Comparison of ENCODE assay signal across 21 cellular contexts in genomic region chr10:102392306-102392705, GRCh38. TPM values are rescaled to one million over a fixed set of nuclear protein-coding genes. Genes with fewer than 3 reads are reported as not detected.
DNase-seq lines count a peak whose midpoint lies in the region; ATAC-seq, FAIRE-seq and TF ChIP-seq lines count a peak whose summit lies in the region.
"Had no signal": no experiment of that assay in that cellular context is flagged by ENCODE, and none has a peak within 500 bp of the region (broad histone marks: within the 10 kb centered on the region; RNA-seq: fewer than 3 reads in every experiment).

No MANE protein-coding gene starts in this region.

- BruUV-seq in HepG2 (replicated peaks; lab: Mats Ljungman, UMichigan): no TSS peak

- no peak overlapping the region for H4K12ac ChIP-seq in trophoblast cell (ENCODE audit: low read depth, low read length)

- WGBS in trophoblast cell (ENCODE audit: extremely low coverage, insufficient coverage, insufficient read length): no CpG with 5 or more reads among the region's 5 CpGs
- 32% methylated on average over 5 of the region's 5 CpGs for WGBS in HepG2 (ENCODE audit: low lambda C conversion rate)

- CTCF ChIA-PET in CD8-positive, alpha-beta memory T cell (lab: Charles Lee): interaction anchor here (2.0 to 3.5 kb wide), 3 partner anchors 11 to 162 kb away, joined by 6 to 21 read pairs (median 7); no protein-coding TSS in a partner anchor
- CTCF ChIA-PET in HepG2 (lab: Yijun Ruan, JAX; ENCODE audit: low intra/inter-chr PET ratio, low total read pairs): no interaction called here

- H3K27me3 Mint-ChIP-seq in activated T-cell treated with anti-CD3 and anti-CD28 coated beads, Interleukin-2, amount 50 U/mL, for 72 hours (ENCODE audit: low read depth): no peaks in the 10 kb centered on the region
- H3K27me3 Mint-ChIP-seq in CD8-positive, alpha-beta memory T cell: peaks cover 0 to 8% of the 10 kb centered on the region in 2 donors

- H3K4me3 Mint-ChIP-seq in activated T-cell treated with anti-CD3 and anti-CD28 coated beads, Interleukin-2, amount 50 U/mL, for 72 hours: peak overlapping the region in 1 of 2 donors; percentile 79
- H3K4me3 Mint-ChIP-seq in CD8-positive, alpha-beta memory T cell: peak overlapping the region in 2 of 7 donors; percentile 51 to 97

- no peaks in the 10 kb centered on the region for H3K9me3 Mint-ChIP-seq in activated T-cell treated with anti-CD3 and anti-CD28 coated beads, Interleukin-2, amount 50 U/mL, for 72 hours
- no peaks in the 10 kb centered on the region for H3K9me3 Mint-ChIP-seq in CD8-positive, alpha-beta memory T cell
- H3K9me3 Mint-ChIP-seq: CD14-positive monocyte had no signal

- H4K8ac ChIP-seq in trophoblast cell (ENCODE audit: low read depth, low read length): no peak overlapping the region

- no peak overlapping the region for H3K23ac ChIP-seq in trophoblast cell (ENCODE audit: low read length)

- H3K9ac ChIP-seq in iPS-15b (ENCODE audit: low read depth, low read length) (no peak overlapping the region), trophoblast cell (ENCODE audit: low read length) (no peak overlapping the region), HepG2 (ENCODE audit: insufficient read depth, low read depth, low read length) (no peak overlapping the region)

- H3K18ac ChIP-seq in trophoblast cell (ENCODE audit: low read length): no peak overlapping the region

- no peak overlapping the region for H3K14ac ChIP-seq in trophoblast cell (ENCODE audit: low read length)

- FAIRE-seq in HepG2 (lab: Jason Lieb, UNC): no peak

- no peak overlapping the region for H2AFZ ChIP-seq in trophoblast cell (ENCODE audit: insufficient read depth, low read length, poor library complexity)
- H2AFZ ChIP-seq in HepG2 (ENCODE audit: low read length): no peak overlapping the region

- intact Hi-C loops in HepG2 (cut with micrococcal nuclease; ENCODE audit: unreplicated experiment): no loop called here

- no peak overlapping the region for H2AK5ac ChIP-seq in trophoblast cell (ENCODE audit: low read length)

- DNase-seq in activated T-cell treated with anti-CD3 and anti-CD28 coated beads, Interleukin-2, amount 50 U/mL, for 72 hours: no peak
- no peak for DNase-seq in activated T-cell treated with anti-CD3 and anti-CD28 coated beads, Interleukin-2, amount 50 U/mL, for 1 hour
- no peak for DNase-seq in CD8-positive, alpha-beta memory T cell
- DNase-seq in trophoblast cell: peak; percentile 61 to 73
- DNase-seq in HepG2 (ENCODE audit: low spot score): no peak
- DNase-seq in superior temporal gyrus (ENCODE audit: extremely low spot score): no peak
- DNase-seq: DMS79; GOT3; KG1; NCI-H1048; NCI-H1436 treated with DMSO at 0.1 percent for 48 hours; NCI-H2029 treated with DMSO at 0.1 percent for 48 hours; NCI-H2171 treated with DMSO at 0.1 percent for 48 hours; NCI-H446 treated with DMSO at 0.1 percent for 48 hours; NK-92 treated with Interleukin-12 subunit alpha and Interleukin-12 subunit beta, amount 100 ng/mL, for 24 hours; SHP77 treated with DMSO at 0.1 percent for 48 hours had no signal

- no peak for TF ChIP-seq POLR2A in HepG2 (IDR thresholded peaks at IDR 0.05; ENCODE audit: insufficient read depth in 1 of 2, low read depth in 2 of 2, low read length in 2 of 2)

- H3K27ac Mint-ChIP-seq in activated T-cell treated with anti-CD3 and anti-CD28 coated beads, Interleukin-2, amount 50 U/mL, for 72 hours: peak overlapping the region; percentile 68
- peak overlapping the region in 5 of 8 donors; percentile 86 to 100 (median 100) for H3K27ac Mint-ChIP-seq in CD8-positive, alpha-beta memory T cell

- no peak for ATAC-seq in activated T-cell treated with anti-CD3 and anti-CD28 coated beads, Interleukin-2, amount 50 U/mL, for 72 hours (replicated peaks in 1 of 2)
- ATAC-seq in GM18909 (IDR thresholded peaks at IDR 0.05; ENCODE audit: poor library complexity, unreplicated experiment) (no peak), HepG2 (no peak)

- H4K20me1 ChIP-seq in HepG2 (ENCODE audit: insufficient read depth, low read length): no peaks in the 10 kb centered on the region

- no peaks in the 10 kb centered on the region for H3K27me3 ChIP-seq in CD8-positive, alpha-beta memory T cell (ENCODE audit: insufficient read depth, low read length, poor library complexity, severe bottlenecking)
- H3K27me3 ChIP-seq in iPS-15b (ENCODE audit: control insufficient read depth, insufficient read depth, low read length): peaks cover 11% of the 10 kb centered on the region
- H3K27me3 ChIP-seq in trophoblast cell (ENCODE audit: insufficient read depth, low read length): no peaks in the 10 kb centered on the region
- H3K27me3 ChIP-seq in HepG2 (ENCODE audit: control insufficient read depth in 1 of 2, insufficient read depth in 2 of 2, low read length in 2 of 2): peaks cover 0 to 11% of the 10 kb centered on the region in 2 experiments; a peak in 2 of 5 replicates

- H3K4ac ChIP-seq in trophoblast cell (ENCODE audit: low read depth, low read length): no peak overlapping the region

- TF ChIP-seq RAD21 in HepG2 (CRISPR knock-in tag; IDR thresholded peaks at IDR 0.05): no peak

- POLR2A ChIA-PET in CD8-positive, alpha-beta memory T cell (lab: Charles Lee): interaction anchor here (4.0 kb wide), 1 partner anchor 58 kb away, joined by 24 read pairs; the partner anchor contains the start of gene C10orf95
- POLR2A ChIA-PET in HepG2 (lab: Yijun Ruan, JAX): no interaction called here

- H3K79me2 ChIP-seq in trophoblast cell (ENCODE audit: control insufficient read depth, insufficient read depth, low read length, poor library complexity): peaks cover 4% of the 10 kb centered on the region
- H3K79me2 ChIP-seq in HepG2 (ENCODE audit: insufficient read depth, low read length): peaks cover 3% of the 10 kb centered on the region

- H3K4me3 ChIP-seq in CD8-positive, alpha-beta memory T cell (ENCODE audit: low read length): no peak overlapping the region
- H3K4me3 ChIP-seq in iPS-15b (ENCODE audit: low read depth, low read length): peak overlapping the region; percentile 5
- H3K4me3 ChIP-seq in trophoblast cell (ENCODE audit: low read depth, low read length): no peak overlapping the region
- H3K4me3 ChIP-seq in HepG2 (replicated peaks in 1 of 3; ENCODE audit: insufficient read depth in 1 of 3, low read depth in 2 of 3, low read length in 3 of 3): no peak overlapping the region

- H2BK12ac ChIP-seq in trophoblast cell (ENCODE audit: low read length): no peak overlapping the region

- H2BK5ac ChIP-seq in trophoblast cell (ENCODE audit: low read depth, low read length, poor library complexity): no peak overlapping the region

- H3K36me3 Mint-ChIP-seq in activated T-cell treated with anti-CD3 and anti-CD28 coated beads, Interleukin-2, amount 50 U/mL, for 72 hours (ENCODE audit: insufficient read depth in 2 of 2): peaks cover 7 to 22% of the 10 kb centered on the region in 2 donors
- H3K36me3 Mint-ChIP-seq in CD8-positive, alpha-beta memory T cell: peaks cover 0 to 24% (median 1%) of the 10 kb centered on the region in 3 donors

- H3K79me1 ChIP-seq in trophoblast cell (ENCODE audit: low read length): peaks cover 8% of the 10 kb centered on the region

- H4K91ac ChIP-seq in trophoblast cell (ENCODE audit: low read depth, low read length): no peak overlapping the region

- in situ Hi-C loops in HepG2 (cut with HindIII; ENCODE audit: extremely low pct_ligation_motif_present, low pct_unique_long_range_greater_than_20kb): no loop called here

- H3K4me2 ChIP-seq in trophoblast cell (ENCODE audit: low read length): no peak overlapping the region
- H3K4me2 ChIP-seq in HepG2 (ENCODE audit: low read depth, low read length): no peak overlapping the region

- no peak overlapping the region for H2BK120ac ChIP-seq in trophoblast cell (ENCODE audit: insufficient read depth, low read length, poor library complexity)

- H3K4me1 ChIP-seq in CD8-positive, alpha-beta memory T cell (ENCODE audit: insufficient read depth, low read length): peaks cover 18% of the 10 kb centered on the region
- peaks cover 18% of the 10 kb centered on the region for H3K4me1 ChIP-seq in iPS-15b (ENCODE audit: control insufficient read depth, insufficient read depth, low read length)
- peaks cover 13 to 14% of the 10 kb centered on the region in 2 experiments for H3K4me1 ChIP-seq in trophoblast cell (ENCODE audit: control insufficient read depth in 1 of 2, insufficient read depth in 2 of 2, low read length in 2 of 2)
- peaks cover 39% of the 10 kb centered on the region for H3K4me1 ChIP-seq in HepG2 (ENCODE audit: insufficient read depth, low read length)

- H3K36me3 ChIP-seq in CD8-positive, alpha-beta memory T cell (ENCODE audit: insufficient read depth, low read length): no peaks in the 10 kb centered on the region
- H3K36me3 ChIP-seq in iPS-15b (ENCODE audit: control insufficient read depth, insufficient read depth, low read length): peaks cover 10% of the 10 kb centered on the region
- H3K36me3 ChIP-seq in trophoblast cell (ENCODE audit: control insufficient read depth in 1 of 2, insufficient read depth in 2 of 2, low read length in 2 of 2): peaks cover under 1 to 6% of the 10 kb centered on the region in 2 experiments
- no peaks in the 10 kb centered on the region for H3K36me3 ChIP-seq in HepG2 (replicated peaks in 1 of 2; ENCODE audit: control insufficient read depth in 1 of 2, insufficient read depth in 2 of 2, low read length in 2 of 2)

- H3K9me3 ChIP-seq in CD8-positive, alpha-beta memory T cell (ENCODE audit: low read length): no peaks in the 10 kb centered on the region
- H3K9me3 ChIP-seq in iPS-15b (ENCODE audit: control insufficient read depth, insufficient read depth, low read length) (no peaks in the 10 kb centered on the region), trophoblast cell (ENCODE audit: insufficient read depth, low read depth, low read length) (no peaks in the 10 kb centered on the region), HepG2 (ENCODE audit: low read length) (no peaks in the 10 kb centered on the region)

- H3K4me1 Mint-ChIP-seq in activated T-cell treated with anti-CD3 and anti-CD28 coated beads, Interleukin-2, amount 50 U/mL, for 72 hours (ENCODE audit: low read depth): peaks cover 27% of the 10 kb centered on the region
- peaks cover 20 to 27% (median 23%) of the 10 kb centered on the region in 3 donors for H3K4me1 Mint-ChIP-seq in CD8-positive, alpha-beta memory T cell

- TF ChIP-seq EP300 in HepG2 (IDR thresholded peaks at IDR 0.05; ENCODE audit: low read depth in 2 of 2, low read length in 2 of 2) (no peak), HepG2 (CRISPR knock-in tag; IDR thresholded peaks at IDR 0.05; ENCODE audit: borderline replicate concordance) (no peak)

- TF ChIP-seq CTCF in HepG2 (CRISPR knock-in tag; IDR thresholded peaks at IDR 0.05): no peak

- H3K27ac ChIP-seq in CD8-positive, alpha-beta memory T cell (ENCODE audit: low read depth, low read length): no peak overlapping the region
- no peak overlapping the region for H3K27ac ChIP-seq in trophoblast cell (ENCODE audit: low read depth, low read length)
- H3K27ac ChIP-seq in HepG2 (ENCODE audit: extremely low read length, insufficient read depth, low read length): no peak overlapping the region

RNA-seq across cellular contexts. Expression of gene NFKB2, which starts 3.2 kb away (rescaled TPM):
- 100 to 1,000 TPM; 472 to 564 TPM for total RNA-seq in activated T-cell treated with anti-CD3 and anti-CD28 coated beads, Interleukin-2, amount 50 U/mL, for 72 hours
- total RNA-seq in CD8-positive, alpha-beta memory T cell: 100 to 1,000 TPM; 323 to 324 TPM
- 14.0 TPM for polyA plus RNA-seq in CD8-positive, alpha-beta memory T cell
- polyA plus RNA-seq in trophoblast cell (2013): 30.6 and 31.3 TPM in 2 replicates
- 7.7 and 8.2 TPM in 2 replicates for total RNA-seq in HepG2 (2016; rRNA removed; fragmentation: Illumina TruSeq; extraction: Trizol)
- total RNA-seq in HepG2 (2016; cell fraction: cytosol; rRNA removed; fragmentation: Illumina TruSeq; extraction: Trizol; ENCODE audit: low read depth): 2.2 and 3.1 TPM in 2 replicates
- 6.6 and 8.7 TPM in 2 replicates for total RNA-seq in HepG2 (2016; cell fraction: insoluble cytoplasmic fraction; rRNA removed; fragmentation: Illumina TruSeq; extraction: Trizol)
- 4.0 and 5.5 TPM in 2 replicates for total RNA-seq in HepG2 (2016; cell fraction: membrane; rRNA removed; fragmentation: Illumina TruSeq; extraction: Trizol)
- 7.7 and 7.8 TPM in 2 replicates for total RNA-seq in HepG2 (2016; cell fraction: nucleus; rRNA removed; fragmentation: Illumina TruSeq; extraction: Trizol)
- 12.5 and 15.5 TPM in 2 replicates for polyA plus RNA-seq in HepG2 (2011; rRNA removed)
- polyA plus RNA-seq in HepG2 (2011; cell fraction: cytosol; rRNA removed): 8.4 and 11.7 TPM in 2 replicates
- polyA plus RNA-seq in HepG2 (2011; cell fraction: nucleus; rRNA removed): 56.1 and 62.0 TPM in 2 replicates
- polyA plus RNA-seq in HepG2 (2012): 8.9 and 9.6 TPM in 2 replicates
- polyA plus RNA-seq in HepG2 (2016; cell fraction: cytosol; fragmentation: Illumina TruSeq; extraction: Trizol; ENCODE audit: low read depth): 1.4 and 1.6 TPM in 2 replicates
- polyA plus RNA-seq in HepG2 (2016; cell fraction: insoluble cytoplasmic fraction; fragmentation: Illumina TruSeq; extraction: Trizol; ENCODE audit: low read depth): 6.6 and 9.1 TPM in 2 replicates
- polyA plus RNA-seq in HepG2 (2016; cell fraction: membrane; fragmentation: Illumina TruSeq; extraction: Trizol; ENCODE audit: low read depth): 2.4 and 2.8 TPM in 2 replicates
- polyA plus RNA-seq in HepG2 (2016; cell fraction: nucleus; fragmentation: Illumina TruSeq; extraction: Trizol; ENCODE audit: insufficient read depth, low read depth): 20.9 and 25.8 TPM in 2 replicates
- polyA minus RNA-seq in HepG2 (2011; rRNA and poly(A)+ RNA removed; ENCODE audit: low replicate concordance): 14.9 and 16.9 TPM in 2 replicates
- 10.5 and 12.6 TPM in 2 replicates for polyA minus RNA-seq in HepG2 (2011; cell fraction: cytosol; rRNA and poly(A)+ RNA removed)
- 9.5 and 12.2 TPM in 2 replicates for polyA minus RNA-seq in HepG2 (2011; cell fraction: nucleus; rRNA and poly(A)+ RNA removed)

RNA-seq across cellular contexts. Expression of gene PSD, which starts 26.3 kb away (rescaled TPM):
- 10 to 100 TPM in 1 of 2 donors, 1 to 10 TPM in 1; 8.6 to 11.7 TPM for total RNA-seq in activated T-cell treated with anti-CD3 and anti-CD28 coated beads, Interleukin-2, amount 50 U/mL, for 72 hours
- 1 to 10 TPM; 2.5 to 3.2 TPM for total RNA-seq in CD8-positive, alpha-beta memory T cell
- 1.9 TPM for polyA plus RNA-seq in CD8-positive, alpha-beta memory T cell
- 0.78 and 0.92 TPM in 2 replicates for polyA plus RNA-seq in trophoblast cell (2013)
- total RNA-seq in HepG2 (2016; rRNA removed; fragmentation: Illumina TruSeq; extraction: Trizol): 0.11 and 0.35 TPM in 2 replicates
- total RNA-seq in HepG2 (2016; cell fraction: cytosol; rRNA removed; fragmentation: Illumina TruSeq; extraction: Trizol; ENCODE audit: low read depth): 0.18 TPM in 1 of 2 replicates, not detected in the other
- 0.21 and 0.65 TPM in 2 replicates for total RNA-seq in HepG2 (2016; cell fraction: insoluble cytoplasmic fraction; rRNA removed; fragmentation: Illumina TruSeq; extraction: Trizol)
- total RNA-seq in HepG2 (2016; cell fraction: membrane; rRNA removed; fragmentation: Illumina TruSeq; extraction: Trizol): 0.34 and 0.62 TPM in 2 replicates
- total RNA-seq in HepG2 (2016; cell fraction: nucleus; rRNA removed; fragmentation: Illumina TruSeq; extraction: Trizol): 0.34 and 0.75 TPM in 2 replicates
- 0.58 and 0.59 TPM in 2 replicates for polyA plus RNA-seq in HepG2 (2011; rRNA removed)
- 0.10 and 0.36 TPM in 2 replicates for polyA plus RNA-seq in HepG2 (2011; cell fraction: cytosol; rRNA removed)
- 3.4 and 4.7 TPM in 2 replicates for polyA plus RNA-seq in HepG2 (2011; cell fraction: nucleus; rRNA removed)
- polyA plus RNA-seq in HepG2 (2012): 1.1 and 1.5 TPM in 2 replicates
- polyA plus RNA-seq in HepG2 (2016; cell fraction: cytosol; fragmentation: Illumina TruSeq; extraction: Trizol; ENCODE audit: low read depth): 0.15 and 0.31 TPM in 2 replicates
- 0.29 and 0.33 TPM in 2 replicates for polyA plus RNA-seq in HepG2 (2016; cell fraction: insoluble cytoplasmic fraction; fragmentation: Illumina TruSeq; extraction: Trizol; ENCODE audit: low read depth)
- polyA plus RNA-seq in HepG2 (2016; cell fraction: membrane; fragmentation: Illumina TruSeq; extraction: Trizol; ENCODE audit: low read depth): 0.44 and 0.48 TPM in 2 replicates
- 0.94 and 0.97 TPM in 2 replicates for polyA plus RNA-seq in HepG2 (2016; cell fraction: nucleus; fragmentation: Illumina TruSeq; extraction: Trizol; ENCODE audit: insufficient read depth, low read depth)
- polyA minus RNA-seq in HepG2 (2011; rRNA and poly(A)+ RNA removed; ENCODE audit: low replicate concordance): 0.47 and 0.96 TPM in 2 replicates
- polyA minus RNA-seq in HepG2 (2011; cell fraction: cytosol; rRNA and poly(A)+ RNA removed): 0.44 TPM in 1 of 2 replicates, not detected in the other
- 0.87 and 1.2 TPM in 2 replicates for polyA minus RNA-seq in HepG2 (2011; cell fraction: nucleus; rRNA and poly(A)+ RNA removed)

RNA-seq across cellular contexts. Expression of gene FBXL15, which starts 28.3 kb away (rescaled TPM):
- 10 to 100 TPM; 15.3 TPM for total RNA-seq in activated T-cell treated with anti-CD3 and anti-CD28 coated beads, Interleukin-2, amount 50 U/mL, for 72 hours
- 10 to 100 TPM; 13.5 to 16.3 TPM for total RNA-seq in CD8-positive, alpha-beta memory T cell
- polyA plus RNA-seq in CD8-positive, alpha-beta memory T cell: 33.4 TPM
- 6.1 and 6.6 TPM in 2 replicates for polyA plus RNA-seq in trophoblast cell (2013)
- total RNA-seq in HepG2 (2016; rRNA removed; fragmentation: Illumina TruSeq; extraction: Trizol): 8.3 and 8.6 TPM in 2 replicates
- 3.2 and 3.3 TPM in 2 replicates for total RNA-seq in HepG2 (2016; cell fraction: cytosol; rRNA removed; fragmentation: Illumina TruSeq; extraction: Trizol; ENCODE audit: low read depth)
- total RNA-seq in HepG2 (2016; cell fraction: insoluble cytoplasmic fraction; rRNA removed; fragmentation: Illumina TruSeq; extraction: Trizol): 7.7 and 8.0 TPM in 2 replicates
- 5.6 and 6.1 TPM in 2 replicates for total RNA-seq in HepG2 (2016; cell fraction: membrane; rRNA removed; fragmentation: Illumina TruSeq; extraction: Trizol)
- 3.3 and 3.6 TPM in 2 replicates for total RNA-seq in HepG2 (2016; cell fraction: nucleus; rRNA removed; fragmentation: Illumina TruSeq; extraction: Trizol)
- 4.3 and 6.4 TPM in 2 replicates for polyA plus RNA-seq in HepG2 (2011; rRNA removed)
- 6.2 and 12.2 TPM in 2 replicates for polyA plus RNA-seq in HepG2 (2011; cell fraction: cytosol; rRNA removed)
- polyA plus RNA-seq in HepG2 (2011; cell fraction: nucleus; rRNA removed): 30.9 and 35.5 TPM in 2 replicates
- polyA plus RNA-seq in HepG2 (2012): 4.1 and 4.3 TPM in 2 replicates
- 2.7 and 3.5 TPM in 2 replicates for polyA plus RNA-seq in HepG2 (2016; cell fraction: cytosol; fragmentation: Illumina TruSeq; extraction: Trizol; ENCODE audit: low read depth)
- 6.9 and 8.6 TPM in 2 replicates for polyA plus RNA-seq in HepG2 (2016; cell fraction: insoluble cytoplasmic fraction; fragmentation: Illumina TruSeq; extraction: Trizol; ENCODE audit: low read depth)
- polyA plus RNA-seq in HepG2 (2016; cell fraction: membrane; fragmentation: Illumina TruSeq; extraction: Trizol; ENCODE audit: low read depth): 4.3 and 4.4 TPM in 2 replicates
- 9.7 TPM in 2 replicates for polyA plus RNA-seq in HepG2 (2016; cell fraction: nucleus; fragmentation: Illumina TruSeq; extraction: Trizol; ENCODE audit: insufficient read depth, low read depth)
- 3.8 and 4.9 TPM in 2 replicates for polyA minus RNA-seq in HepG2 (2011; rRNA and poly(A)+ RNA removed; ENCODE audit: low replicate concordance)
- polyA minus RNA-seq in HepG2 (2011; cell fraction: cytosol; rRNA and poly(A)+ RNA removed): 2.8 and 4.0 TPM in 2 replicates
- 3.0 and 3.4 TPM in 2 replicates for polyA minus RNA-seq in HepG2 (2011; cell fraction: nucleus; rRNA and poly(A)+ RNA removed)

RNA-seq across cellular contexts. Expression of gene CUEDC2, which starts 40.1 kb away (rescaled TPM):
- total RNA-seq in activated T-cell treated with anti-CD3 and anti-CD28 coated beads, Interleukin-2, amount 50 U/mL, for 72 hours: 10 to 100 TPM; 78.7 to 79.5 TPM
- total RNA-seq in CD8-positive, alpha-beta memory T cell: 10 to 100 TPM; 62.4 to 64.8 TPM
- 61.7 TPM for polyA plus RNA-seq in CD8-positive, alpha-beta memory T cell
- 45.8 and 49.8 TPM in 2 replicates for polyA plus RNA-seq in trophoblast cell (2013)
- total RNA-seq in HepG2 (2016; rRNA removed; fragmentation: Illumina TruSeq; extraction: Trizol): 13.0 and 13.1 TPM in 2 replicates
- 4.3 and 6.6 TPM in 2 replicates for total RNA-seq in HepG2 (2016; cell fraction: cytosol; rRNA removed; fragmentation: Illumina TruSeq; extraction: Trizol; ENCODE audit: low read depth)
- 11.4 and 14.7 TPM in 2 replicates for total RNA-seq in HepG2 (2016; cell fraction: insoluble cytoplasmic fraction; rRNA removed; fragmentation: Illumina TruSeq; extraction: Trizol)
- total RNA-seq in HepG2 (2016; cell fraction: membrane; rRNA removed; fragmentation: Illumina TruSeq; extraction: Trizol): 8.6 and 10.3 TPM in 2 replicates
- 7.0 and 9.7 TPM in 2 replicates for total RNA-seq in HepG2 (2016; cell fraction: nucleus; rRNA removed; fragmentation: Illumina TruSeq; extraction: Trizol)
- 18.4 and 19.3 TPM in 2 replicates for polyA plus RNA-seq in HepG2 (2011; rRNA removed)
- polyA plus RNA-seq in HepG2 (2011; cell fraction: cytosol; rRNA removed): 31.2 and 40.8 TPM in 2 replicates
- 47.1 and 47.2 TPM in 2 replicates for polyA plus RNA-seq in HepG2 (2011; cell fraction: nucleus; rRNA removed)
- polyA plus RNA-seq in HepG2 (2012): 17.2 and 18.2 TPM in 2 replicates
- polyA plus RNA-seq in HepG2 (2016; cell fraction: cytosol; fragmentation: Illumina TruSeq; extraction: Trizol; ENCODE audit: low read depth): 8.4 and 10.7 TPM in 2 replicates
- polyA plus RNA-seq in HepG2 (2016; cell fraction: insoluble cytoplasmic fraction; fragmentation: Illumina TruSeq; extraction: Trizol; ENCODE audit: low read depth): 13.0 and 17.2 TPM in 2 replicates
- polyA plus RNA-seq in HepG2 (2016; cell fraction: membrane; fragmentation: Illumina TruSeq; extraction: Trizol; ENCODE audit: low read depth): 10.6 and 12.1 TPM in 2 replicates
- 20.9 and 24.8 TPM in 2 replicates for polyA plus RNA-seq in HepG2 (2016; cell fraction: nucleus; fragmentation: Illumina TruSeq; extraction: Trizol; ENCODE audit: insufficient read depth, low read depth)
- 14.5 and 32.9 TPM in 2 replicates for polyA minus RNA-seq in HepG2 (2011; rRNA and poly(A)+ RNA removed; ENCODE audit: low replicate concordance)
- polyA minus RNA-seq in HepG2 (2011; cell fraction: cytosol; rRNA and poly(A)+ RNA removed): 6.2 and 7.1 TPM in 2 replicates
- polyA minus RNA-seq in HepG2 (2011; cell fraction: nucleus; rRNA and poly(A)+ RNA removed): 8.6 and 9.1 TPM in 2 replicates

RNA-seq across cellular contexts. Expression of gene C10orf95, which starts 59.0 kb away (rescaled TPM):
- under 1 TPM in 1 of 2 donors, not detected in 1; 0.21 TPM for total RNA-seq in activated T-cell treated with anti-CD3 and anti-CD28 coated beads, Interleukin-2, amount 50 U/mL, for 72 hours
- under 1 TPM; 0.57 to 0.62 TPM for total RNA-seq in CD8-positive, alpha-beta memory T cell
- 0.70 TPM for polyA plus RNA-seq in CD8-positive, alpha-beta memory T cell
- polyA plus RNA-seq in trophoblast cell (2013): 17.4 and 19.7 TPM in 2 replicates
- total RNA-seq in HepG2 (2016; rRNA removed; fragmentation: Illumina TruSeq; extraction: Trizol): 0.07 TPM in 1 of 2 replicates, not detected in the other
- total RNA-seq in HepG2 (2016; cell fraction: cytosol; rRNA removed; fragmentation: Illumina TruSeq; extraction: Trizol; ENCODE audit: low read depth): 0.40 TPM in 1 of 2 replicates, not detected in the other
- total RNA-seq in HepG2 (2016; cell fraction: insoluble cytoplasmic fraction; rRNA removed; fragmentation: Illumina TruSeq; extraction: Trizol): not detected in 2 replicates
- total RNA-seq in HepG2 (2016; cell fraction: membrane; rRNA removed; fragmentation: Illumina TruSeq; extraction: Trizol): 0.28 TPM in 1 of 2 replicates, not detected in the other
- not detected in 2 replicates for total RNA-seq in HepG2 (2016; cell fraction: nucleus; rRNA removed; fragmentation: Illumina TruSeq; extraction: Trizol)
- 0.05 TPM in 2 replicates for polyA plus RNA-seq in HepG2 (2011; rRNA removed)
- 0.12 and 0.17 TPM in 2 replicates for polyA plus RNA-seq in HepG2 (2011; cell fraction: cytosol; rRNA removed)
- polyA plus RNA-seq in HepG2 (2011; cell fraction: nucleus; rRNA removed): 0.19 TPM in 1 of 2 replicates, not detected in the other
- 1.3 TPM in 2 replicates for polyA plus RNA-seq in HepG2 (2012)
- polyA plus RNA-seq in HepG2 (2016; cell fraction: cytosol; fragmentation: Illumina TruSeq; extraction: Trizol; ENCODE audit: low read depth): 0.15 and 0.16 TPM in 2 replicates
- 0.26 TPM in 1 of 2 replicates, not detected in the other for polyA plus RNA-seq in HepG2 (2016; cell fraction: insoluble cytoplasmic fraction; fragmentation: Illumina TruSeq; extraction: Trizol; ENCODE audit: low read depth)
- polyA plus RNA-seq in HepG2 (2016; cell fraction: membrane; fragmentation: Illumina TruSeq; extraction: Trizol; ENCODE audit: low read depth): 0.19 TPM in 1 of 2 replicates, not detected in the other
- polyA plus RNA-seq in HepG2 (2016; cell fraction: nucleus; fragmentation: Illumina TruSeq; extraction: Trizol; ENCODE audit: insufficient read depth, low read depth): not detected in 2 replicates
- 0.32 and 1.9 TPM in 2 replicates for polyA minus RNA-seq in HepG2 (2011; rRNA and poly(A)+ RNA removed; ENCODE audit: low replicate concordance)
- polyA minus RNA-seq in HepG2 (2011; cell fraction: cytosol; rRNA and poly(A)+ RNA removed): not detected in 2 replicates
- 0.39 TPM in 1 of 2 replicates, not detected in the other for polyA minus RNA-seq in HepG2 (2011; cell fraction: nucleus; rRNA and poly(A)+ RNA removed)
- total RNA-seq: A673, RPMI7951 had no signal
- polyA plus RNA-seq: CD14-positive monocyte had no signal

Comparison
In these comparisons a context has a peak if more than half of its experiments do, and no peak if none do; other contexts are left out.
1. DNase-seq: peak in trophoblast cell (2 of 2); none in activated T-cell treated with anti-CD3 and anti-CD28 coated beads, Interleukin-2, amount 50 U/mL, for 72 hours (0 of 2), activated T-cell treated with anti-CD3 and anti-CD28 coated beads, Interleukin-2, amount 50 U/mL, for 1 hour (single experiment), CD8-positive, alpha-beta memory T cell (0 of 5), HepG2 (single experiment) and superior temporal gyrus (single experiment).
2. RNA of gene NFKB2, which starts 3.2 kb away (total RNA-seq): 472 to 564 TPM in activated T-cell treated with anti-CD3 and anti-CD28 coated beads, Interleukin-2, amount 50 U/mL, for 72 hours and 323 to 324 TPM in CD8-positive, alpha-beta memory T cell; 2.2 to 8.7 TPM in HepG2; every median in the first group is over 10 times any median in the second.